ENCODE assay signal across 8 cellular contexts in genomic region chr16:14486520-14487303, GRCh38.
A peak's percentile ranks its signal among the peaks of the same experiment; 100 is the strongest.
DNase-seq lines count a peak whose midpoint lies in the region; ATAC-seq and TF ChIP-seq lines count a peak whose summit lies in the region.

No MANE protein-coding gene starts in this region.

- H2AK5ac ChIP-seq in neuronal stem cell (ENCODE audit: low read depth, low read length): no peak overlapping the region

- H3K27ac Mint-ChIP-seq in activated CD8-positive, alpha-beta memory T cell treated with anti-CD3 and anti-CD28 coated beads, Interleukin-2, amount 10 ng/mL, durations not matched to agents 7 days and 5 days: no peak overlapping the region
- no peak overlapping the region for H3K27ac Mint-ChIP-seq in activated CD4-positive, alpha-beta T cell treated with anti-CD3 and anti-CD28 coated beads, Interleukin-2, amount 10 ng/mL, durations not matched to agents 24 days and 14 days

- DNase-seq in DMS 273 treated with DMSO at 0.1 percent for 48 hours (lab: John Stamatoyannopoulos, UW) (peak; percentile 42), NCI-H2196 treated with DMSO at 0.1 percent for 48 hours (lab: John Stamatoyannopoulos, UW; ENCODE audit: unreplicated experiment) (peak; percentile 19), breast epithelium (ENCODE audit: low spot score in 2 of 2) (peak; percentile 70 to 78), neuronal stem cell (ENCODE audit: low spot score) (no peak)
- DNase-seq in activated CD8-positive, alpha-beta memory T cell treated with anti-CD3 and anti-CD28 coated beads, Interleukin-2, amount 10 ng/mL, durations not matched to agents 7 days and 5 days: no peak
- no peak for DNase-seq in activated CD4-positive, alpha-beta T cell treated with anti-CD3 and anti-CD28 coated beads, Interleukin-2, amount 10 ng/mL, durations not matched to agents 24 days and 14 days

- no peaks in the 10 kb centered on the region for H3K27me3 ChIP-seq in breast epithelium
- H3K27me3 ChIP-seq in iPS-20b (ENCODE audit: insufficient read depth, low read length): no peaks in the 10 kb centered on the region
- H3K27me3 ChIP-seq in skeletal muscle tissue (ENCODE audit: control insufficient read depth in 3 of 3, insufficient read depth in 3 of 3, low read length in 3 of 3): no peaks in the 10 kb centered on the region
- H3K27me3 ChIP-seq in neuronal stem cell (ENCODE audit: control insufficient read depth in 3 of 3, insufficient read depth in 3 of 3, low read depth in 1 of 3, low read length in 3 of 3): no peaks in the 10 kb centered on the region

- no peaks in the 10 kb centered on the region for H3K9me3 ChIP-seq in breast epithelium
- no peaks in the 10 kb centered on the region for H3K9me3 ChIP-seq in iPS-20b (ENCODE audit: insufficient read depth, low read depth, low read length)
- no peaks in the 10 kb centered on the region for H3K9me3 ChIP-seq in skeletal muscle tissue (ENCODE audit: control insufficient read depth in 3 of 3, low read length in 3 of 3)
- H3K9me3 ChIP-seq in neuronal stem cell (replicated peaks in 1 of 2; ENCODE audit: control insufficient read depth in 2 of 2, insufficient read depth in 1 of 2, low read depth in 1 of 2, low read length in 2 of 2): peaks cover 2 to 3% of the 10 kb centered on the region in 2 donors

- no peak overlapping the region for H3K4me2 ChIP-seq in neuronal stem cell (ENCODE audit: insufficient read depth, low read length, poor library complexity, severe bottlenecking)

- intact Hi-C loops in breast epithelium (cut with DNase I; ENCODE audit: low total_unique reads): no loop called here
- intact Hi-C loops in activated CD4-positive, alpha-beta T cell treated with anti-CD3 and anti-CD28 coated beads, Interleukin-2, amount 10 ng/mL, durations not matched to agents 24 days and 14 days (cut with micrococcal nuclease): no loop called here

- no CpG with 5 or more reads among the region's 20 CpGs for WGBS in neuronal stem cell (ENCODE audit: extremely low coverage in 2 of 2, insufficient read length in 2 of 2, insufficient replicate concordance in 1 of 2), 2 donors

- no peak overlapping the region for H3K14ac ChIP-seq in neuronal stem cell (ENCODE audit: low read length)

- no peak overlapping the region for H2BK15ac ChIP-seq in neuronal stem cell (ENCODE audit: low read length)

- no peak for ATAC-seq in activated CD8-positive, alpha-beta memory T cell treated with anti-CD3 and anti-CD28 coated beads, Interleukin-2, amount 10 ng/mL, durations not matched to agents 7 days and 5 days

- no peak overlapping the region for H3K4me3 Mint-ChIP-seq in activated CD8-positive, alpha-beta memory T cell treated with anti-CD3 and anti-CD28 coated beads, Interleukin-2, amount 10 ng/mL, durations not matched to agents 7 days and 5 days
- no peak overlapping the region for H3K4me3 Mint-ChIP-seq in activated CD4-positive, alpha-beta T cell treated with anti-CD3 and anti-CD28 coated beads, Interleukin-2, amount 10 ng/mL, durations not matched to agents 24 days and 14 days

- CTCF ChIA-PET in activated CD8-positive, alpha-beta memory T cell treated with anti-CD3 and anti-CD28 coated beads, Interleukin-2, amount 10 ng/mL, durations not matched to agents 7 days and 5 days (lab: Charles Lee): no interaction called here

- no peak overlapping the region for H2BK120ac ChIP-seq in neuronal stem cell (ENCODE audit: low read depth, low read length)

- no peak overlapping the region for H3K18ac ChIP-seq in neuronal stem cell (ENCODE audit: low read length)

- no peaks in the 10 kb centered on the region for H3K9me3 Mint-ChIP-seq in activated CD8-positive, alpha-beta memory T cell treated with anti-CD3 and anti-CD28 coated beads, Interleukin-2, amount 10 ng/mL, durations not matched to agents 7 days and 5 days (ENCODE audit: low read depth)
- no peaks in the 10 kb centered on the region for H3K9me3 Mint-ChIP-seq in activated CD4-positive, alpha-beta T cell treated with anti-CD3 and anti-CD28 coated beads, Interleukin-2, amount 10 ng/mL, durations not matched to agents 24 days and 14 days

- H3K4me1 ChIP-seq in breast epithelium (peaks cover 0 to 5% of the 10 kb centered on the region in 2 donors), iPS-20b (ENCODE audit: insufficient read depth, low read length) (peaks cover 16% of the 10 kb centered on the region), skeletal muscle tissue (ENCODE audit: control insufficient read depth in 3 of 3, insufficient read depth in 3 of 3, low read length in 3 of 3) (peaks cover 15 to 30% (median 22%) of the 10 kb centered on the region in 3 donors), neuronal stem cell (ENCODE audit: control insufficient read depth in 2 of 2, insufficient read depth in 1 of 2, low read depth in 1 of 2, low read length in 2 of 2) (peaks cover 5 to 8% of the 10 kb centered on the region in 2 donors)

- H2AFZ ChIP-seq in neuronal stem cell (ENCODE audit: low read length): no peak overlapping the region

- H3K27ac ChIP-seq in breast epithelium: peak overlapping the region; percentile 8 to 48
- H3K27ac ChIP-seq in iPS-20b (ENCODE audit: low read length): no peak overlapping the region
- peak overlapping the region; percentile 83 for H3K27ac ChIP-seq in skeletal muscle tissue (ENCODE audit: low read depth, low read length)
- no peak overlapping the region for H3K27ac ChIP-seq in neuronal stem cell (replicated peaks; ENCODE audit: low read length)

- peaks cover 5% of the 10 kb centered on the region for H3K4me1 Mint-ChIP-seq in activated CD8-positive, alpha-beta memory T cell treated with anti-CD3 and anti-CD28 coated beads, Interleukin-2, amount 10 ng/mL, durations not matched to agents 7 days and 5 days
- H3K4me1 Mint-ChIP-seq in activated CD4-positive, alpha-beta T cell treated with anti-CD3 and anti-CD28 coated beads, Interleukin-2, amount 10 ng/mL, durations not matched to agents 24 days and 14 days: peaks cover 8% of the 10 kb centered on the region

- H4K8ac ChIP-seq in neuronal stem cell (ENCODE audit: low read depth, low read length): no peak overlapping the region

- H3K27me3 Mint-ChIP-seq in activated CD8-positive, alpha-beta memory T cell treated with anti-CD3 and anti-CD28 coated beads, Interleukin-2, amount 10 ng/mL, durations not matched to agents 7 days and 5 days: no peaks in the 10 kb centered on the region
- no peaks in the 10 kb centered on the region for H3K27me3 Mint-ChIP-seq in activated CD4-positive, alpha-beta T cell treated with anti-CD3 and anti-CD28 coated beads, Interleukin-2, amount 10 ng/mL, durations not matched to agents 24 days and 14 days

- H3K4ac ChIP-seq in neuronal stem cell (ENCODE audit: low read length): no peak overlapping the region

- peak in 1 of 3 donors; percentile 20 for TF ChIP-seq CTCF in breast epithelium (IDR thresholded peaks at IDR 0.05)

- H2BK5ac ChIP-seq in neuronal stem cell (ENCODE audit: low read length): no peak overlapping the region

- H3K4me3 ChIP-seq in breast epithelium: peak overlapping the region; percentile 34 to 47 (median 34)
- no peak overlapping the region for H3K4me3 ChIP-seq in iPS-20b (ENCODE audit: low read length)
- peak overlapping the region; percentile 63 to 92 (median 72) for H3K4me3 ChIP-seq in skeletal muscle tissue (ENCODE audit: low read length in 3 of 3)
- no peak overlapping the region for H3K4me3 ChIP-seq in neuronal stem cell (ENCODE audit: low read length in 2 of 2)

- H3K79me1 ChIP-seq in neuronal stem cell (ENCODE audit: low read depth, low read length): no peaks in the 10 kb centered on the region

- H3K36me3 ChIP-seq in breast epithelium (no peaks in the 10 kb centered on the region), iPS-20b (ENCODE audit: insufficient read depth, low read depth, low read length) (peaks cover 9% of the 10 kb centered on the region), skeletal muscle tissue (ENCODE audit: control insufficient read depth in 3 of 3, insufficient read depth in 3 of 3, low read length in 3 of 3) (peaks cover 4 to 8% (median 5%) of the 10 kb centered on the region in 3 donors), neuronal stem cell (replicated peaks in 1 of 2; ENCODE audit: control insufficient read depth in 2 of 2, insufficient read depth in 2 of 2, low read length in 2 of 2) (peaks cover 4 to 8% of the 10 kb centered on the region in 2 donors)

- H3K9ac ChIP-seq in iPS-20b (ENCODE audit: low read depth, low read length) (peak overlapping the region; percentile 21; the same call in 1 of the 2 replicates), skeletal muscle tissue (ENCODE audit: low read depth in 1 of 3, low read length in 3 of 3) (peak overlapping the region; percentile 75 to 98 (median 86)), neuronal stem cell (ENCODE audit: low read depth, low read length, poor library complexity) (no peak overlapping the region)

- H4K91ac ChIP-seq in neuronal stem cell (ENCODE audit: low read depth, low read length, poor library complexity): no peak overlapping the region

- no peak for TF ChIP-seq POLR2A in breast epithelium (IDR thresholded peaks at IDR 0.05)

- H3K36me3 Mint-ChIP-seq in activated CD8-positive, alpha-beta memory T cell treated with anti-CD3 and anti-CD28 coated beads, Interleukin-2, amount 10 ng/mL, durations not matched to agents 7 days and 5 days: peaks cover 6% of the 10 kb centered on the region
- peaks cover 5% of the 10 kb centered on the region for H3K36me3 Mint-ChIP-seq in activated CD4-positive, alpha-beta T cell treated with anti-CD3 and anti-CD28 coated beads, Interleukin-2, amount 10 ng/mL, durations not matched to agents 24 days and 14 days (ENCODE audit: low read depth)

- H2BK12ac ChIP-seq in neuronal stem cell (ENCODE audit: low read length): no peak overlapping the region

- H3K23ac ChIP-seq in neuronal stem cell (ENCODE audit: low read depth, low read length, poor library complexity): no peak overlapping the region

Comparison
In these comparisons a context has a peak if more than half of its experiments do, and no peak if none do; other contexts are left out.
1. DNase-seq: peak in DMS 273 treated with DMSO at 0.1 percent for 48 hours (single experiment), NCI-H2196 treated with DMSO at 0.1 percent for 48 hours (single experiment) and breast epithelium (2 of 2); none in neuronal stem cell (single experiment), activated CD8-positive, alpha-beta memory T cell treated with anti-CD3 and anti-CD28 coated beads, Interleukin-2, amount 10 ng/mL, durations not matched to agents 7 days and 5 days (single experiment) and activated CD4-positive, alpha-beta T cell treated with anti-CD3 and anti-CD28 coated beads, Interleukin-2, amount 10 ng/mL, durations not matched to agents 24 days and 14 days (single experiment).
2. H3K27ac ChIP-seq: peak in breast epithelium (2 of 2) and skeletal muscle tissue (single experiment); none in iPS-20b (single experiment) and neuronal stem cell (single experiment).
3. H3K4me3 ChIP-seq: peak in breast epithelium (3 of 3) and skeletal muscle tissue (3 of 3); none in iPS-20b (single experiment) and neuronal stem cell (0 of 2).